Comparison of ENCODE assay signal across 40 cellular contexts in the genomic region with DNA sequence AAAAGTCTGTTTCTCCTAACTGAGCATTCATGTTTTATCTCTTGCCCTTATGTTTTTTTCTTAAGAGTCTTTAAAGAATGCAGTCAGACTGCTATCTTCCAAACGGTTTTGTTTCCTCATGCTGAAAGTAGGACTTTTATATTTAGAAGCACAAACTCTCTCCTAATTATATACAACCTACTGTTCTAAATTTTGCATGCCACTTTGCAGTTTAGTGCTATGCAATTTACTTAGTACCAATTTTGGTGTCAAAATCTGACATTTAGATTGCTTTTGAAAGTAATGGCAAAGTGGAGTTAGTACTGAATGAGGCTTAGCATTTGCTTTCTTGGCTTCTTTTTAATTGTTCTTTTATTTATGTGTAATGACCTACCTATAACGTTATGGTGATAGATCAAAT. TPM values are rescaled to one million over a fixed set of nuclear protein-coding genes. Genes with fewer than 3 reads are reported as not detected.
"Had no signal": no experiment of that assay in that cellular context is flagged by ENCODE, and none has a peak within 500 bp of the region (broad histone marks: within the 10 kb centered on the region; RNA-seq: fewer than 3 reads in every experiment).

No MANE protein-coding gene starts in this region.

- H3K4me3 ChIP-seq: adrenal gland, ascending aorta, body of pancreas, breast epithelium, cardiac muscle cell had no signal

- H3K27ac Mint-ChIP-seq: activated naive CD4-positive, alpha-beta T cell treated with anti-CD3 and anti-CD28 coated beads for 36 hours; activated naive CD4-positive, alpha-beta T cell treated with anti-CD3 and anti-CD28 coated beads, Interleukin-2, amount 10 ng/mL, durations not matched to agents 7 days and 5 days; activated naive CD4-positive, alpha-beta T cell treated with anti-CD3 and anti-CD28 coated beads, Interleukin-2, amount 50 U/mL, for 24 hours; activated naive CD4-positive, alpha-beta T cell treated with anti-CD3 and anti-CD28 coated beads, Interleukin-2, amount 50 U/mL, for 72 hours; activated naive CD8-positive, alpha-beta T cell; activated naive CD8-positive, alpha-beta T cell treated with anti-CD3 and anti-CD28 coated beads for 36 hours; activated naive CD8-positive, alpha-beta T cell treated with anti-CD3 and anti-CD28 coated beads, Interleukin-2, amount 10 ng/mL, durations not matched to agents 7 days and 5 days; activated naive CD8-positive, alpha-beta T cell treated with anti-CD3 and anti-CD28 coated beads, Interleukin-2, amount 50 U/mL, for 24 hours; activated T-cell treated with anti-CD3 and anti-CD28 coated beads, Interleukin-2, amount 50 U/mL, for 24 hours; activated T-cell treated with anti-CD3 and anti-CD28 coated beads, Interleukin-2, amount 50 U/mL, for 72 hours; activated T-helper 1 cell treated with anti-CD3 and anti-CD28 coated beads, Interleukin-12 subunit alpha, Interleukin-12 subunit beta, Interleukin-2, Interleukin-4 antibody, amounts not matched to agents 30 ng/mL and 10 ng/mL and 1 ng/mL, durations not matched to agents 14 hours and 24 hours and 36 hours; activated T-helper 17 cell treated with anti-CD3 and anti-CD28 coated beads, Interleukin-2, amount 50 U/mL, for 72 hours; activated T-helper 2 cell treated with anti-CD3 and anti-CD28 coated beads, Interferon-gamma antibody, Interleukin-2, Interleukin-4, amounts not matched to agents 10 μg/mL and 5 μg/mL and 100 μg/mL, durations not matched to agents 14 hours and 24 hours and 36 hours; brain had no signal

- H3K9me3 Mint-ChIP-seq: activated naive CD4-positive, alpha-beta T cell treated with anti-CD3 and anti-CD28 coated beads for 36 hours; activated naive CD4-positive, alpha-beta T cell treated with anti-CD3 and anti-CD28 coated beads, Interleukin-2, amount 10 ng/mL, durations not matched to agents 7 days and 5 days; activated naive CD4-positive, alpha-beta T cell treated with anti-CD3 and anti-CD28 coated beads, Interleukin-2, amount 50 U/mL, for 24 hours; activated naive CD8-positive, alpha-beta T cell treated with anti-CD3 and anti-CD28 coated beads for 36 hours; activated naive CD8-positive, alpha-beta T cell treated with anti-CD3 and anti-CD28 coated beads, Interleukin-2, amount 10 ng/mL, durations not matched to agents 7 days and 5 days; activated naive CD8-positive, alpha-beta T cell treated with anti-CD3 and anti-CD28 coated beads, Interleukin-2, amount 50 U/mL, for 24 hours; activated T-cell treated with anti-CD3 and anti-CD28 coated beads, Interleukin-2, amount 50 U/mL, for 4 hours; activated T-cell treated with anti-CD3 and anti-CD28 coated beads, Interleukin-2, amount 50 U/mL, for 72 hours; activated T-helper 1 cell treated with anti-CD3 and anti-CD28 coated beads, Interleukin-12 subunit alpha, Interleukin-12 subunit beta, Interleukin-2, Interleukin-4 antibody, amounts not matched to agents 30 ng/mL and 10 ng/mL and 1 ng/mL, durations not matched to agents 14 hours and 24 hours and 36 hours; activated T-helper 2 cell treated with anti-CD3 and anti-CD28 coated beads, Interferon-gamma antibody, Interleukin-2, Interleukin-4, amounts not matched to agents 10 μg/mL and 5 μg/mL and 100 μg/mL, durations not matched to agents 14 hours and 24 hours and 36 hours; brain; central memory CD8-positive, alpha-beta T cell had no signal

- H3K27ac ChIP-seq: adrenal gland, ascending aorta, body of pancreas, brain microvascular endothelial cell, breast epithelium, cardiac muscle cell had no signal

- H3K27me3 ChIP-seq: adrenal gland, ascending aorta, body of pancreas, brain microvascular endothelial cell, breast epithelium, cardiac muscle cell had no signal

- H3K27me3 Mint-ChIP-seq: activated naive CD4-positive, alpha-beta T cell treated with anti-CD3 and anti-CD28 coated beads, Interleukin-2, amount 10 ng/mL, durations not matched to agents 7 days and 5 days; activated naive CD4-positive, alpha-beta T cell treated with anti-CD3 and anti-CD28 coated beads, Interleukin-2, amount 50 U/mL, for 24 hours; activated naive CD8-positive, alpha-beta T cell; activated naive CD8-positive, alpha-beta T cell treated with anti-CD3 and anti-CD28 coated beads for 36 hours; activated naive CD8-positive, alpha-beta T cell treated with anti-CD3 and anti-CD28 coated beads, Interleukin-2, amount 10 ng/mL, durations not matched to agents 7 days and 5 days; activated naive CD8-positive, alpha-beta T cell treated with anti-CD3 and anti-CD28 coated beads, Interleukin-2, amount 50 U/mL, for 24 hours; activated T-cell treated with anti-CD3 and anti-CD28 coated beads, Interleukin-2, amount 50 U/mL, for 24 hours; activated T-helper 17 cell treated with anti-CD3 and anti-CD28 coated beads, Interleukin-2, amount 50 U/mL, for 72 hours; central memory CD8-positive, alpha-beta T cell had no signal

- H3K36me3 Mint-ChIP-seq: activated naive CD4-positive, alpha-beta T cell treated with anti-CD3 and anti-CD28 coated beads, Interleukin-2, amount 10 ng/mL, durations not matched to agents 7 days and 5 days; activated naive CD4-positive, alpha-beta T cell treated with anti-CD3 and anti-CD28 coated beads, Interleukin-2, amount 50 U/mL, for 24 hours; activated naive CD4-positive, alpha-beta T cell treated with anti-CD3 and anti-CD28 coated beads, Interleukin-2, amount 50 U/mL, for 72 hours; activated naive CD8-positive, alpha-beta T cell; activated naive CD8-positive, alpha-beta T cell treated with anti-CD3 and anti-CD28 coated beads for 36 hours; activated naive CD8-positive, alpha-beta T cell treated with anti-CD3 and anti-CD28 coated beads, Interleukin-2, amount 10 ng/mL, durations not matched to agents 7 days and 5 days; brain had no signal

- H3K36me3 ChIP-seq: adrenal gland, ascending aorta, brain microvascular endothelial cell, breast epithelium, cardiac muscle cell had no signal

- H3K9me3 ChIP-seq: adrenal gland, ascending aorta, body of pancreas, breast epithelium had no signal

- H3K4me3 Mint-ChIP-seq: activated naive CD4-positive, alpha-beta T cell treated with anti-CD3 and anti-CD28 coated beads for 36 hours; activated naive CD4-positive, alpha-beta T cell treated with anti-CD3 and anti-CD28 coated beads, Interleukin-2, amount 10 ng/mL, durations not matched to agents 7 days and 5 days; activated naive CD4-positive, alpha-beta T cell treated with anti-CD3 and anti-CD28 coated beads, Interleukin-2, amount 50 U/mL, for 24 hours; activated naive CD8-positive, alpha-beta T cell; activated naive CD8-positive, alpha-beta T cell treated with anti-CD3 and anti-CD28 coated beads for 36 hours; activated naive CD8-positive, alpha-beta T cell treated with anti-CD3 and anti-CD28 coated beads, Interleukin-2, amount 10 ng/mL, durations not matched to agents 7 days and 5 days; activated naive CD8-positive, alpha-beta T cell treated with anti-CD3 and anti-CD28 coated beads, Interleukin-2, amount 50 U/mL, for 24 hours; activated T-cell treated with anti-CD3 and anti-CD28 coated beads, Interleukin-2, amount 50 U/mL, for 24 hours; activated T-cell treated with anti-CD3 and anti-CD28 coated beads, Interleukin-2, amount 50 U/mL, for 4 hours; activated T-cell treated with anti-CD3 and anti-CD28 coated beads, Interleukin-2, amount 50 U/mL, for 72 hours; activated T-helper 1 cell treated with anti-CD3 and anti-CD28 coated beads, Interleukin-12 subunit alpha, Interleukin-12 subunit beta, Interleukin-2, Interleukin-4 antibody, amounts not matched to agents 30 ng/mL and 10 ng/mL and 1 ng/mL, durations not matched to agents 14 hours and 24 hours and 36 hours; activated T-helper 17 cell treated with anti-CD3 and anti-CD28 coated beads, Interleukin-2, amount 50 U/mL, for 72 hours; brain; central memory CD8-positive, alpha-beta T cell had no signal

- FAIRE-seq: astrocyte, bronchial epithelial cell had no signal

- ATAC-seq: activated naive CD4-positive, alpha-beta T cell treated with anti-CD3 and anti-CD28 coated beads, Interleukin-2, amount 50 U/mL, for 72 hours; activated naive CD8-positive, alpha-beta T cell treated with anti-CD3 and anti-CD28 coated beads, Interleukin-2, amount 50 U/mL, for 24 hours; activated T-cell treated with anti-CD3 and anti-CD28 coated beads, Interleukin-2, amount 50 U/mL, for 4 hours; activated T-cell treated with anti-CD3 and anti-CD28 coated beads, Interleukin-2, amount 50 U/mL, for 72 hours; activated T-helper 17 cell treated with anti-CD3 and anti-CD28 coated beads, Interleukin-2, amount 50 U/mL, for 72 hours; body of pancreas had no signal

- H3K4me1 Mint-ChIP-seq: activated naive CD4-positive, alpha-beta T cell treated with anti-CD3 and anti-CD28 coated beads, Interleukin-2, amount 10 ng/mL, durations not matched to agents 7 days and 5 days; activated naive CD4-positive, alpha-beta T cell treated with anti-CD3 and anti-CD28 coated beads, Interleukin-2, amount 50 U/mL, for 24 hours; activated naive CD8-positive, alpha-beta T cell treated with anti-CD3 and anti-CD28 coated beads for 36 hours; activated naive CD8-positive, alpha-beta T cell treated with anti-CD3 and anti-CD28 coated beads, Interleukin-2, amount 10 ng/mL, durations not matched to agents 7 days and 5 days; activated naive CD8-positive, alpha-beta T cell treated with anti-CD3 and anti-CD28 coated beads, Interleukin-2, amount 50 U/mL, for 24 hours; activated T-helper 17 cell treated with anti-CD3 and anti-CD28 coated beads, Interleukin-2, amount 50 U/mL, for 72 hours; brain; central memory CD8-positive, alpha-beta T cell had no signal

- DNase-seq: activated effector memory CD4-positive, alpha-beta T cell treated with anti-CD3 and anti-CD28 coated beads, Interleukin-2, amount 50 U/mL, for 16 hours; activated effector memory CD4-positive, alpha-beta T cell treated with Interleukin-2 at 50 U/mL for 16 hours; activated gamma-delta T cell; activated gamma-delta T cell treated with Interleukin-2 at 50 U/mL for 16 hours; activated naive CD4-positive, alpha-beta T cell; activated naive CD4-positive, alpha-beta T cell treated with anti-CD3 and anti-CD28 coated beads for 36 hours; activated naive CD4-positive, alpha-beta T cell treated with anti-CD3 and anti-CD28 coated beads, Interleukin-2, amount 10 ng/mL, durations not matched to agents 7 days and 5 days; activated naive CD4-positive, alpha-beta T cell treated with anti-CD3 and anti-CD28 coated beads, Interleukin-2, amount 50 U/mL, for 16 hours; activated naive CD4-positive, alpha-beta T cell treated with Interleukin-2 at 50 U/mL for 16 hours; activated naive CD8-positive, alpha-beta T cell treated with anti-CD3 and anti-CD28 coated beads for 36 hours; activated naive CD8-positive, alpha-beta T cell treated with anti-CD3 and anti-CD28 coated beads, Interleukin-2, amount 10 ng/mL, durations not matched to agents 7 days and 5 days; activated naive CD8-positive, alpha-beta T cell treated with anti-CD3 and anti-CD28 coated beads, Interleukin-2, amount 50 U/mL, for 24 hours; activated T-cell treated with anti-CD3 and anti-CD28 coated beads for 4 hours; activated T-cell treated with anti-CD3 and anti-CD28 coated beads, Interleukin-2, amount 50 U/mL, for 1 hour; activated T-cell treated with anti-CD3 and anti-CD28 coated beads, Interleukin-2, amount 50 U/mL, for 24 hours; activated T-cell treated with anti-CD3 and anti-CD28 coated beads, Interleukin-2, amount 50 U/mL, for 4 hours; activated T-cell treated with anti-CD3 and anti-CD28 coated beads, Interleukin-2, amount 50 U/mL, for 48 hours; activated T-cell treated with anti-CD3 and anti-CD28 coated beads, Interleukin-2, amount 50 U/mL, for 72 hours; adrenal gland; amniotic stem cell; amygdala; anterior cingulate cortex; aorta; body of pancreas; brain microvascular endothelial cell; central memory CD4-positive, alpha-beta T cell; cerebellar nuclear complex had no signal

RNA-seq across cellular contexts. Expression of gene PCDH20, which starts 55.2 kb away (rescaled TPM):
- total RNA-seq: activated naive CD4-positive, alpha-beta T cell treated with anti-CD3 and anti-CD28 coated beads for 36 hours; activated naive CD4-positive, alpha-beta T cell treated with anti-CD3 and anti-CD28 coated beads, Interleukin-2, amount 50 U/mL, for 72 hours; activated naive CD8-positive, alpha-beta T cell treated with anti-CD3 and anti-CD28 coated beads for 36 hours; activated naive CD8-positive, alpha-beta T cell treated with anti-CD3 and anti-CD28 coated beads, Interleukin-2, amount 10 ng/mL, durations not matched to agents 7 days and 5 days; activated T-cell treated with anti-CD3 and anti-CD28 coated beads, Interleukin-2, amount 50 U/mL, for 4 hours; activated T-cell treated with anti-CD3 and anti-CD28 coated beads, Interleukin-2, amount 50 U/mL, for 72 hours; activated T-helper 1 cell treated with anti-CD3 and anti-CD28 coated beads, Interleukin-12 subunit alpha, Interleukin-12 subunit beta, Interleukin-2, Interleukin-4 antibody, amounts not matched to agents 30 ng/mL and 10 ng/mL and 1 ng/mL, durations not matched to agents 14 hours and 24 hours and 36 hours; activated T-helper 17 cell treated with anti-CD3 and anti-CD28 coated beads, Interleukin-2, amount 50 U/mL, for 72 hours; activated T-helper 2 cell treated with anti-CD3 and anti-CD28 coated beads, Interferon-gamma antibody, Interleukin-2, Interleukin-4, amounts not matched to agents 10 μg/mL and 5 μg/mL and 100 μg/mL, durations not matched to agents 14 hours and 24 hours and 36 hours had no signal
